ENCODE assay signal across 9 cellular contexts in genomic region chr5:178551059-178551458, GRCh38. TPM values are rescaled to one million over a fixed set of nuclear protein-coding genes. Genes with fewer than 3 reads are reported as not detected.
DNase-seq lines count a peak whose midpoint lies in the region; TF ChIP-seq lines count a peak whose summit lies in the region.
"Had no signal": no experiment of that assay in that cellular context is flagged by ENCODE, and none has a peak within 500 bp of the region (broad histone marks: within the 10 kb centered on the region; RNA-seq: fewer than 3 reads in every experiment).

No MANE protein-coding gene starts in this region.

- DNase-seq in GM13977 (ENCODE audit: low spot score) (no peak), NCI-H82 treated with DMSO at 0.1 percent for 48 hours (lab: John Stamatoyannopoulos, UW; ENCODE audit: unreplicated experiment) (peak; percentile 2), endothelial cell (ENCODE audit: low spot score) (no peak), retinal pigment epithelial cell (ENCODE audit: low read depth) (no peak), NCI-H510A treated with DMSO at 0.1 percent for 48 hours (lab: John Stamatoyannopoulos, UW) (no peak), DMS153 treated with DMSO at 0.1 percent for 48 hours (lab: John Stamatoyannopoulos, UW; ENCODE audit: unreplicated experiment) (no peak), hypothalamus (lab: John Stamatoyannopoulos, UW) (no peak)
- DNase-seq in activated CD4-positive, alpha-beta T cell treated with anti-CD3 and anti-CD28 coated beads for 4 hours: no peak

- peaks cover 42% of the 10 kb centered on the region for H3K4me1 Mint-ChIP-seq in endothelial cell (ENCODE audit: unreplicated experiment)

- H3K4me3 ChIP-seq in retinal pigment epithelial cell (ENCODE audit: low read length): no peak overlapping the region

- TF ChIP-seq CTCF in GM13977 (IDR thresholded peaks at IDR 0.05; ENCODE audit: extremely low read depth, insufficient read depth, missing control alignments) (peak; percentile 40), endothelial cell (IDR thresholded peaks at IDR 0.05; ENCODE audit: unreplicated experiment) (peak; percentile 46), retinal pigment epithelial cell (conservative IDR thresholded peaks at IDR 0.05; ENCODE audit: low read depth, low read length) (peak; percentile 39)

- in situ Hi-C loops in GM13977 (cut with MboI; ENCODE audit: low pct_unique_long_range_greater_than_20kb, low sequenced_read_pairs, unreplicated experiment): loop anchor here (10.0 kb wide), 1 partner anchor 266 kb away; no protein-coding TSS in a partner anchor

- no peak overlapping the region for H3K27ac Mint-ChIP-seq in endothelial cell (ENCODE audit: unreplicated experiment)
- H3K27ac Mint-ChIP-seq: IgD-negative memory B cell had no signal

- peaks cover 7% of the 10 kb centered on the region for H3K36me3 Mint-ChIP-seq in endothelial cell (ENCODE audit: low read depth, unreplicated experiment)

- H3K27me3 Mint-ChIP-seq in endothelial cell (ENCODE audit: unreplicated experiment): peaks cover 4% of the 10 kb centered on the region

- H3K4me3 Mint-ChIP-seq in endothelial cell (ENCODE audit: unreplicated experiment): no peak overlapping the region
- H3K4me3 Mint-ChIP-seq: IgD-negative memory B cell had no signal

- H3K9me3 Mint-ChIP-seq in endothelial cell (ENCODE audit: unreplicated experiment): no peaks in the 10 kb centered on the region
- H3K9me3 Mint-ChIP-seq: IgD-negative memory B cell had no signal

RNA-seq across cellular contexts. Expression of gene COL23A1, which starts 39.1 kb away (rescaled TPM):
- total RNA-seq in endothelial cell (ENCODE audit: unreplicated experiment): 75.2 TPM
